In the genomic region with DNA sequence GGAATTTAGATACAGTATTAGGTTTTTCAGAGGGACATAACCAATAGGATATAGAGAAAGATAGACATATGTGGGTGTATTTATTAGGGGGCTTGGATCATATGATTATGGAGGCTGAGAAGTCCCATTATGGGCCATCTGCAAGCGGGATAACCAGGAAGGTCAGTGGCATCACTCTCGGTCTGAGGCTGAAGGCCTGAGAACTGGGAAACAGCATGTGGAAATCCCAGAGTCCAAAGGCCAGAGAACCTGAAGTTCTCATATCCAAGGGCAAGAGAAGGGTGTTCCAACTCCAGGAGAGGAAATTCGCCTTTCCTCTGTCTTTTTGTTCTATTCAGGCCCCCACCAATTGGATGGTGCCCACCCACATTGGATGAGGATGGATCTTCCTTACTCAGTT, we compare ENCODE assay signal across 5 cellular contexts.
"Had no signal": no experiment of that assay in that cellular context is flagged by ENCODE, and none has a peak within 500 bp of the region (broad histone marks: within the 10 kb centered on the region; RNA-seq: fewer than 3 reads in every experiment).

No MANE protein-coding gene starts in this region.

- ATAC-seq: HepG2, K562 had no signal

- DNase-seq: IMR-90, KBM-7, KG1 had no signal
